ENCODE assay signal across 16 cellular contexts in the genomic region with DNA sequence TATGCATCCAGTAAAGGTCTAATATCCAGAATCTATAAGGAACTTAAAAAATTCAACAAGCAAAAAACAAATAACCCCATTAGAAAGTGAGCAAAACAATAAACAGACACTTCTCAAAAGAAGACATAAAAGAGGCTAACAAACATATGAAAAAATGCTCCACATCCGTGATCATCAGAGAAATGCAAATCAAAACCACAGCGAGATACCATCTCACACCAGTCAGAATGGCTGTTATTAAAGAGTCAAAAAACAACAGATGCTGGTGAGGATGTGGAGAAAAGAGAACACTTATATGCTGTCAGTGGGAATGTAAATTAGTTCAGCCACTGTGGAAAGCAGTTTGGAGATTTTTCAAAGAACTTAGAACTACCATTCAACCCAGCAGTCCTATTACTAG.
"Had no signal": no experiment of that assay in that cellular context is flagged by ENCODE, and none has a peak within 500 bp of the region (broad histone marks: within the 10 kb centered on the region; RNA-seq: fewer than 3 reads in every experiment).

No MANE protein-coding gene starts in this region.

- FAIRE-seq: bronchial epithelial cell, TTC549, urothelium cell line had no signal

- DNase-seq: activated gamma-delta T cell; activated T-cell treated with anti-CD3 and anti-CD28 coated beads, Interleukin-2, amount 50 U/mL, for 72 hours; immature natural killer cell; mesenchymal stem cell; mucosa of descending colon; naive B cell; stimulated activated CD4-positive, alpha-beta T cell treated with anti-CD3 and anti-CD28 coated beads, Interleukin-2, amount 100 ng/mL, for 24 hours; stimulated activated naive CD8-positive, alpha-beta T cell treated with anti-CD3 and anti-CD28 coated beads, Interleukin-15, Interleukin-2, amounts not matched to agents 100 U/mL and 50 U/mL, for 24 hours; substantia nigra; tibial artery had no signal

- H3K4me3 Mint-ChIP-seq: activated naive CD8-positive, alpha-beta T cell; activated T-cell treated with anti-CD3 and anti-CD28 coated beads, Interleukin-2, amount 50 U/mL, for 72 hours; immature natural killer cell; naive B cell; neural crest cell had no signal

- H3K9me3 ChIP-seq: mucosa of descending colon, tibial artery had no signal

- H3K36me3 ChIP-seq: tibial artery had no signal

- ATAC-seq: activated T-cell treated with anti-CD3 and anti-CD28 coated beads, Interleukin-2, amount 50 U/mL, for 72 hours; mucosa of descending colon; stimulated activated naive CD8-positive, alpha-beta T cell treated with anti-CD3 and anti-CD28 coated beads, Interleukin-15, Interleukin-2, amounts not matched to agents 100 U/mL and 50 U/mL, for 24 hours had no signal

- H3K4me1 Mint-ChIP-seq: immature natural killer cell, naive B cell, neural crest cell had no signal

- H3K9me3 Mint-ChIP-seq: neural crest cell had no signal

- H3K4me3 ChIP-seq: mucosa of descending colon, tibial artery had no signal

- H3K27ac Mint-ChIP-seq: activated naive CD8-positive, alpha-beta T cell; activated T-cell treated with anti-CD3 and anti-CD28 coated beads, Interleukin-2, amount 50 U/mL, for 72 hours; immature natural killer cell; naive B cell; progenitor cell of endocrine pancreas had no signal

- H3K27me3 Mint-ChIP-seq: activated naive CD8-positive, alpha-beta T cell; naive B cell; progenitor cell of endocrine pancreas had no signal

- H3K36me3 Mint-ChIP-seq: activated naive CD8-positive, alpha-beta T cell; immature natural killer cell; naive B cell had no signal

- H3K4me1 ChIP-seq: tibial artery had no signal

- H3K27ac ChIP-seq: tibial artery had no signal
